ENCODE assay signal across 8 cellular contexts in the genomic region with DNA sequence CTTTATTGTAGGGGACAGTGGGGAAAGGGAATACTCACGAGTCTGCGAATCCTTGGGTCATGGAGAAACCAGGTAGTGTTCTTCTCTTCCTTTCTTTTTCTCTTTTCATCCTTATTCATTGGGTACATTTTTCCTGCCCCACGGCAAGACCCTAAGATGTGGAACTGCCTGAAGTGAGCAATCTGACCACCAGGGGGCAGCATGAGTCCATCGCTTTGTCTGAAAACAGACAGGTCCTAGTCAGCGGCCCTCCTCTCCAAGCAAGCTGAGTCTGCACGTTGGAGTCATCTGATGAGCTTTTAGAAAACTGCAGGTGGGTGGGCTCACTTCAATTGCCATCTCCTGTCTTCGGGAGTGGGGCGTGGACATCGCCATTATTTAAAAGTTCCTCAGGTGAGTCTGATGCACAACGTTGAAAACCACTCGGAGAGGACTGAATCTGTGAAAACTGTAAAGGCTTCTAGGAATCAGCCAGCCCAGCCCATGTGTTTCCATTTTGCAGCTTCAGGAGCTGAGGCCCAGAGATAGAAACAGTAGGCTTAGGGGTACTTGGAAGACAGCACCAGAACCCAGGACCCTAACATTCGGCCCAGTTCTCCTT.
DNase-seq lines count a peak whose midpoint lies in the region; ATAC-seq and TF ChIP-seq lines count a peak whose summit lies in the region.

No MANE protein-coding gene starts in this region.

- peak; percentile 20 for DNase-seq in GM06990 (ENCODE audit: extremely low read depth, insufficient read length)
- peak; percentile 65 for DNase-seq in NCI-H345 treated with DMSO at 0.1 percent for 48 hours (lab: John Stamatoyannopoulos, UW; ENCODE audit: unreplicated experiment)
- peak; percentile 75 for DNase-seq in activated CD4-positive, CD25-positive, alpha-beta regulatory T cell treated with anti-CD3 and anti-CD28 coated beads, Interleukin-2, amount 50 U/mL, for 16 hours (ENCODE audit: low read depth, low spot score)
- peak; percentile 61 for DNase-seq in central memory CD4-positive, alpha-beta T cell
- peak; percentile 32 for DNase-seq in kidney glomerular epithelial cell (lab: John Stamatoyannopoulos, UW)
- peak; percentile 92 to 95 for DNase-seq in stimulated activated CD4-positive, alpha-beta T cell treated with anti-CD3 and anti-CD28 coated beads, Interleukin-2, amount 100 ng/mL, for 24 hours

- peak; percentile 89 for ATAC-seq in HG03066 (IDR thresholded peaks at IDR 0.05; ENCODE audit: low read depth, unreplicated experiment)
- no peak for ATAC-seq in GM21737 (IDR thresholded peaks at IDR 0.05; ENCODE audit: unreplicated experiment)

- no peak overlapping the region for H3K4me3 ChIP-seq in GM06990 (replicated peaks; ENCODE audit: low read depth, low read length)

- no peaks in the 10 kb centered on the region for H3K27me3 ChIP-seq in GM06990 (replicated peaks; ENCODE audit: control insufficient read depth, insufficient read depth, low read length)

- no peaks in the 10 kb centered on the region for H3K36me3 ChIP-seq in GM06990 (ENCODE audit: control insufficient read depth, insufficient read depth, low read length)

- TF ChIP-seq CTCF in GM06990 (IDR thresholded peaks at IDR 0.05; ENCODE audit: insufficient read depth, low read length, poor library complexity, severe bottlenecking), result peak; percentile 91

Comparison
In these comparisons a context has a peak if more than half of its experiments do, and no peak if none do; other contexts are left out.
1. DNase-seq: peak in every context shown above with its lines; median percentile 94 in stimulated activated CD4-positive, alpha-beta T cell treated with anti-CD3 and anti-CD28 coated beads, Interleukin-2, amount 100 ng/mL, for 24 hours; 75 in activated CD4-positive, CD25-positive, alpha-beta regulatory T cell treated with anti-CD3 and anti-CD28 coated beads, Interleukin-2, amount 50 U/mL, for 16 hours; 65 in NCI-H345 treated with DMSO at 0.1 percent for 48 hours; 61 in central memory CD4-positive, alpha-beta T cell; 32 in kidney glomerular epithelial cell; 20 in GM06990.